8 cellular contexts compared by ENCODE assay signal in genomic region chr6:28923318-28924102, GRCh38. TPM values are rescaled to one million over a fixed set of nuclear protein-coding genes. Genes with fewer than 3 reads are reported as not detected.
A peak's percentile ranks its signal among the peaks of the same experiment; 100 is the strongest.
DNase-seq lines count a peak whose midpoint lies in the region; ATAC-seq and TF ChIP-seq lines count a peak whose summit lies in the region.

Gene TRIM27, minus strand, starts transcription at chr6:28923985. Its CDS starts 353 bp downstream, at chr6:28923632.

- peak within 1 kb of the TSS; percentile 84 to 95 for H3K9ac ChIP-seq in colonic mucosa (ENCODE audit: low read depth in 2 of 2, low read length in 2 of 2)

- no peaks in the 10 kb centered on the region for H3K27me3 ChIP-seq in colonic mucosa
- H3K27me3 ChIP-seq in layer of hippocampus (ENCODE audit: control insufficient read depth, insufficient read depth, low read length), result no peaks in the 10 kb centered on the region

- TF ChIP-seq CTCF in AG10803 (conservative IDR thresholded peaks at IDR 0.05; ENCODE audit: low read length) (no peak), colonic mucosa (IDR thresholded peaks at IDR 0.05) (no peak)

- no peaks in the 10 kb centered on the region for H3K9me3 ChIP-seq in colonic mucosa

- H3K36me3 ChIP-seq in colonic mucosa, result peaks cover 12% of the 10 kb centered on the region

- ATAC-seq in GM18873 (IDR thresholded peaks at IDR 0.05; ENCODE audit: low FRiP score, unreplicated experiment) (peak; percentile 76), HG03108 (IDR thresholded peaks at IDR 0.05; ENCODE audit: unreplicated experiment) (peak; percentile 85)

- H3K27ac ChIP-seq in colonic mucosa, result peak within 1 kb of the TSS; percentile 97
- H3K27ac ChIP-seq in layer of hippocampus (ENCODE audit: low read depth, low read length), result peak within 1 kb of the TSS; percentile 90

- H3K4me3 ChIP-seq in AG10803 (ENCODE audit: low read length) (peak within 1 kb of the TSS; percentile 96), colonic mucosa (peak within 1 kb of the TSS; percentile 95)

- intact Hi-C loops in colonic mucosa (cut with DNase I), result no loop called here

- DNase-seq in AG10803 (ENCODE audit: low read depth) (peak; percentile 81), NCI-H345 treated with DMSO at 0.1 percent for 48 hours (lab: John Stamatoyannopoulos, UW; ENCODE audit: unreplicated experiment) (peak; percentile 76), colonic mucosa (peak; percentile 93)
- peak; percentile 73 for DNase-seq in activated CD4-positive, alpha-beta T cell treated with anti-CD3 and anti-CD28 coated beads for 24 hours (ENCODE audit: low read depth in 2 of 2)
- DNase-seq in stimulated activated CD4-positive, alpha-beta T cell treated with anti-CD3 and anti-CD28 coated beads, Interleukin-1b, Interleukin-23, amount 100 ng/mL, for 48 hours, result peak; percentile 76

- H3K4me1 ChIP-seq in colonic mucosa, result peaks cover 7% of the 10 kb centered on the region

RNA-seq across cellular contexts. Expression of gene TRIM27, which starts in this region (rescaled TPM):
- 10 to 100 TPM; 26.9 to 47.7 TPM for total RNA-seq in colonic mucosa

Comparison
In these comparisons a context has a peak if more than half of its experiments do, and no peak if none do; other contexts are left out.
1. Peak in every context shown above with its lines: DNase-seq, ATAC-seq, H3K4me3 ChIP-seq and H3K27ac ChIP-seq.